Comparison of ENCODE assay signal across 8 cellular contexts in genomic region chr17:17819561-17819995, GRCh38. TPM values are rescaled to one million over a fixed set of nuclear protein-coding genes. Genes with fewer than 3 reads are reported as not detected.
DNase-seq lines count a peak whose midpoint lies in the region; ATAC-seq, FAIRE-seq and TF ChIP-seq lines count a peak whose summit lies in the region.

No MANE protein-coding gene starts in this region.

- H3K4me1 Mint-ChIP-seq in activated naive CD4-positive, alpha-beta T cell treated with anti-CD3 and anti-CD28 coated beads, Interleukin-2, amount 10 ng/mL, durations not matched to agents 7 days and 5 days: peaks cover 66% of the 10 kb centered on the region

- peak overlapping the region; percentile 84 for H3K4me3 Mint-ChIP-seq in activated naive CD4-positive, alpha-beta T cell treated with anti-CD3 and anti-CD28 coated beads, Interleukin-2, amount 10 ng/mL, durations not matched to agents 7 days and 5 days

- CTCF ChIA-PET in activated naive CD4-positive, alpha-beta T cell treated with anti-CD3 and anti-CD28 coated beads, Interleukin-2, amount 10 ng/mL, durations not matched to agents 7 days and 5 days (lab: Charles Lee): interaction anchor here (1.3 to 2.0 kb wide), 4 partner anchors 8 to 41 kb away, joined by 4 to 15 read pairs (median 6); no protein-coding TSS in a partner anchor

- H3K9me3 Mint-ChIP-seq in activated naive CD4-positive, alpha-beta T cell treated with anti-CD3 and anti-CD28 coated beads, Interleukin-2, amount 10 ng/mL, durations not matched to agents 7 days and 5 days: no peaks in the 10 kb centered on the region

- H3K36me3 Mint-ChIP-seq in activated naive CD4-positive, alpha-beta T cell treated with anti-CD3 and anti-CD28 coated beads, Interleukin-2, amount 10 ng/mL, durations not matched to agents 7 days and 5 days: peaks cover 53% of the 10 kb centered on the region

- TF ChIP-seq POLR2A in GM12891 (IDR thresholded peaks at IDR 0.05; ENCODE audit: low read depth, low read length): no peak

- intact Hi-C loops in head of caudate nucleus (cut with DNase I): loop anchor here (10.0 kb wide), 1 partner anchor 215 kb away; the partner anchor contains the start of genes ATPAF2 and GID4

- peak; percentile 51 for ATAC-seq in HG02571 (IDR thresholded peaks at IDR 0.05; ENCODE audit: unreplicated experiment)
- ATAC-seq in HG03457 (IDR thresholded peaks at IDR 0.05; ENCODE audit: unreplicated experiment): no peak

- DNase-seq in GM12891 (ENCODE audit: insufficient read length, low spot score) (peak; percentile 64), RKO (ENCODE audit: low spot score) (peak; percentile 80), head of caudate nucleus (peak in 32 of 42 donors; percentile 42 to 87 (median 69)), NCI-H526 treated with DMSO at 0.1 percent for 48 hours (lab: John Stamatoyannopoulos, UW) (no peak)
- peak; percentile 52 for DNase-seq in activated naive CD4-positive, alpha-beta T cell treated with anti-CD3 and anti-CD28 coated beads, Interleukin-2, amount 10 ng/mL, durations not matched to agents 7 days and 5 days
- DNase-seq in stimulated activated CD4-positive, alpha-beta T cell treated with anti-CD3 and anti-CD28 coated beads, Interleukin-1b, Interleukin-23, amount 100 ng/mL, for 48 hours: peak; percentile 87

- no peaks in the 10 kb centered on the region for H3K27me3 Mint-ChIP-seq in activated naive CD4-positive, alpha-beta T cell treated with anti-CD3 and anti-CD28 coated beads, Interleukin-2, amount 10 ng/mL, durations not matched to agents 7 days and 5 days

- peak; percentile 80 for FAIRE-seq in GM12891 (lab: Jason Lieb, UNC)

- H3K27ac Mint-ChIP-seq in activated naive CD4-positive, alpha-beta T cell treated with anti-CD3 and anti-CD28 coated beads, Interleukin-2, amount 10 ng/mL, durations not matched to agents 7 days and 5 days: peak overlapping the region; percentile 82

TF ChIP-seq in GM12891, 5 proteins besides CTCF, POLR2A, EP300 and RAD21:
- peak; percentile 99 for TF ChIP-seq POU2F2 (IDR thresholded peaks at IDR 0.05; ENCODE audit: low read depth, low read length)
- TF ChIP-seq SPI1 (IDR thresholded peaks at IDR 0.05; ENCODE audit: low read depth, low read length): no peak

RNA-seq across cellular contexts. Expression of gene SREBF1, which starts 17.2 kb away (rescaled TPM):
- 16.7 TPM for polyA plus RNA-seq in GM12891 (2012; ENCODE audit: low read depth, missing spikeins)
